In genomic region chr13:75938811-75939525, GRCh38 we compare ENCODE assay signal across 21 cellular contexts.
DNase-seq lines count a peak whose midpoint lies in the region; ATAC-seq and TF ChIP-seq lines count a peak whose summit lies in the region.
"Had no signal": no experiment of that assay in that cellular context is flagged by ENCODE, and none has a peak within 500 bp of the region (broad histone marks: within the 10 kb centered on the region; RNA-seq: fewer than 3 reads in every experiment).

No MANE protein-coding gene starts in this region.

- no peak overlapping the region for H3K27ac Mint-ChIP-seq in activated naive CD4-positive, alpha-beta T cell treated with anti-CD3 and anti-CD28 coated beads, Interleukin-2, amount 10 ng/mL, durations not matched to agents 7 days and 5 days
- H3K27ac Mint-ChIP-seq: activated B cell treated with CpG ODN at 0.5 μM for 24 hours had no signal

- CTCF ChIA-PET in activated naive CD4-positive, alpha-beta T cell treated with anti-CD3 and anti-CD28 coated beads, Interleukin-2, amount 10 ng/mL, durations not matched to agents 7 days and 5 days (lab: Charles Lee) = no interaction called here

- TF ChIP-seq CTCF in AG09319 (IDR thresholded peaks at IDR 0.05; ENCODE audit: low read depth, low read length) = no peak

- DNase-seq in AG09319 (ENCODE audit: extremely low read depth, low read depth) (peak; percentile 20), G401 (ENCODE audit: low spot score) (peak; percentile 91), astrocyte of the hippocampus (ENCODE audit: low read depth, low spot score) (peak; percentile 16), fibroblast of the conjunctiva (ENCODE audit: low read depth) (peak; percentile 43)
- DNase-seq in activated naive CD4-positive, alpha-beta T cell treated with anti-CD3 and anti-CD28 coated beads, Interleukin-2, amount 10 ng/mL, durations not matched to agents 7 days and 5 days = no peak
- no peak for DNase-seq in activated T-cell treated with anti-CD3 and anti-CD28 coated beads, Interleukin-2, amount 50 U/mL, for 1 hour
- DNase-seq: activated B cell treated with CpG ODN at 0.5 μM for 24 hours; activated CD4-positive, alpha-beta T cell treated with anti-CD3 and anti-CD28 coated beads, Interleukin-2, amount 50 U/mL, for 48 hours; activated gamma-delta T cell treated with Interleukin-2 at 50 U/mL for 16 hours; AML-193; amniotic stem cell; effector CD8-positive, alpha-beta T cell; hippocampal formation; NCI-H1436 treated with DMSO at 0.1 percent for 48 hours; NCI-H2227 treated with DMSO at 0.1 percent for 48 hours; Peyer's patch; spleen; stimulated activated CD4-positive, alpha-beta T cell treated with anti-CD3 and anti-CD28 coated beads, Interleukin-4, amount 100 ng/mL, for 24 hours; T-helper 2 cell; upper lobe of right lung had no signal

- no peak overlapping the region for H3K4me3 Mint-ChIP-seq in activated naive CD4-positive, alpha-beta T cell treated with anti-CD3 and anti-CD28 coated beads, Interleukin-2, amount 10 ng/mL, durations not matched to agents 7 days and 5 days
- H3K4me3 Mint-ChIP-seq: activated B cell treated with CpG ODN at 0.5 μM for 24 hours had no signal

- H3K9me3 Mint-ChIP-seq in activated naive CD4-positive, alpha-beta T cell treated with anti-CD3 and anti-CD28 coated beads, Interleukin-2, amount 10 ng/mL, durations not matched to agents 7 days and 5 days = no peaks in the 10 kb centered on the region
- H3K9me3 Mint-ChIP-seq: activated B cell treated with CpG ODN at 0.5 μM for 24 hours had no signal

- H3K36me3 Mint-ChIP-seq in activated naive CD4-positive, alpha-beta T cell treated with anti-CD3 and anti-CD28 coated beads, Interleukin-2, amount 10 ng/mL, durations not matched to agents 7 days and 5 days = no peaks in the 10 kb centered on the region

- H3K4me1 Mint-ChIP-seq in activated naive CD4-positive, alpha-beta T cell treated with anti-CD3 and anti-CD28 coated beads, Interleukin-2, amount 10 ng/mL, durations not matched to agents 7 days and 5 days = no peaks in the 10 kb centered on the region
- H3K4me1 Mint-ChIP-seq: activated B cell treated with CpG ODN at 0.5 μM for 24 hours had no signal

- ATAC-seq in HG03039 (IDR thresholded peaks at IDR 0.05; ENCODE audit: unreplicated experiment) = no peak
- ATAC-seq: upper lobe of right lung had no signal

- in situ Hi-C loops in G401 (cut with HindIII; ENCODE audit: low sequenced_read_pairs) = no loop called here

- H3K27me3 Mint-ChIP-seq in activated naive CD4-positive, alpha-beta T cell treated with anti-CD3 and anti-CD28 coated beads, Interleukin-2, amount 10 ng/mL, durations not matched to agents 7 days and 5 days = no peaks in the 10 kb centered on the region
- H3K27me3 Mint-ChIP-seq: activated B cell treated with CpG ODN at 0.5 μM for 24 hours had no signal

Comparison
In these comparisons a context has a peak if more than half of its experiments do, and no peak if none do; other contexts are left out.
1. DNase-seq: peak in AG09319 (single experiment), G401 (single experiment), astrocyte of the hippocampus (single experiment) and fibroblast of the conjunctiva (single experiment); none in activated naive CD4-positive, alpha-beta T cell treated with anti-CD3 and anti-CD28 coated beads, Interleukin-2, amount 10 ng/mL, durations not matched to agents 7 days and 5 days (single experiment) and activated T-cell treated with anti-CD3 and anti-CD28 coated beads, Interleukin-2, amount 50 U/mL, for 1 hour (single experiment).